Comparison of ENCODE assay signal across 9 cellular contexts in the genomic region with DNA sequence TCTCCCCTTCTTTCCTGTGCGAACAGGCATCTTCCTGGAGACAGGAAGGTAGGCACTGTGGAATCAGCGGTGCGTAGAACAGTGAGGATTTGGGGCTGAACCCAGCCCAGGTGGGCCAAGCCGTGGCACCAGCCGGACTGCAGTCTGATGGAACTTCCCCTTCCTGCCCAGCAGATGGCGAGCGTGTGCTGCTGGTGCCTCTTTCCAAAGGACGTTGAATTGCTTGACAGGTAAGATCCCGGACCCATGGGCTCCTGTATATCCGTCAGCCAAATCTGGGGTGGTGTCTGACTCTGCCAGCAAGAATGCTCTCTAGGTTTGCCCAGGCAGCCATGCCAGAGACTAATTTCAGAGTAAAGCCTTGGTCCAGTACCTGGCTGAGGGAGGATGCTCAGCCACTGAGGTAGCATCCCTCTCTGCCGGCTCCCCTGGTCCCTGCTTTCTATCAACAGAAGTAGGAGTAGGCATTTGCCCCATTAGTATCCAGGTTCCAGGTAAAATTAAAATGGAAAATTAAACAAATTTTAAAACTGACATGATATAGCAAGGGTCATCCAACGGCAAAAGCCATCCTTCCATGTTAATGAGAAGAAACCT. TPM values are rescaled to one million over a fixed set of nuclear protein-coding genes. Genes with fewer than 3 reads are reported as not detected.
DNase-seq lines count a peak whose midpoint lies in the region; ATAC-seq and TF ChIP-seq lines count a peak whose summit lies in the region.
"Had no signal": no experiment of that assay in that cellular context is flagged by ENCODE, and none has a peak within 500 bp of the region (broad histone marks: within the 10 kb centered on the region; RNA-seq: fewer than 3 reads in every experiment).

No MANE protein-coding gene starts in this region.

- peaks cover 20% of the 10 kb centered on the region for H3K27me3 Mint-ChIP-seq in CD4-positive, CD25-positive, alpha-beta regulatory T cell
- H3K27me3 Mint-ChIP-seq in activated T-helper 17 cell treated with anti-CD3 and anti-CD28 coated beads, Interleukin-2, amount 50 U/mL, for 72 hours = peaks cover 38% of the 10 kb centered on the region

- H3K4me3 Mint-ChIP-seq in CD4-positive, CD25-positive, alpha-beta regulatory T cell = no peak overlapping the region
- no peak overlapping the region for H3K4me3 Mint-ChIP-seq in activated T-helper 17 cell treated with anti-CD3 and anti-CD28 coated beads, Interleukin-2, amount 50 U/mL, for 72 hours

- peaks cover 0 to 3% (median 0%) of the 10 kb centered on the region in 7 donors for H3K9me3 Mint-ChIP-seq in CD4-positive, CD25-positive, alpha-beta regulatory T cell
- no peaks in the 10 kb centered on the region for H3K9me3 Mint-ChIP-seq in activated T-helper 17 cell treated with anti-CD3 and anti-CD28 coated beads, Interleukin-2, amount 50 U/mL, for 72 hours

- no peaks in the 10 kb centered on the region for H3K36me3 Mint-ChIP-seq in CD4-positive, CD25-positive, alpha-beta regulatory T cell
- no peaks in the 10 kb centered on the region for H3K36me3 Mint-ChIP-seq in activated T-helper 17 cell treated with anti-CD3 and anti-CD28 coated beads, Interleukin-2, amount 50 U/mL, for 72 hours (ENCODE audit: low read depth)

- no peaks in the 10 kb centered on the region for H3K27me3 ChIP-seq in CD4-positive, CD25-positive, alpha-beta regulatory T cell (ENCODE audit: control insufficient read depth, insufficient read depth, low read length)

- intact Hi-C loops in head of caudate nucleus (cut with DNase I) = loop anchor here (5.0 kb wide), 1 partner anchor 60 kb away; no protein-coding TSS in a partner anchor

- H3K27ac ChIP-seq in CD4-positive, CD25-positive, alpha-beta regulatory T cell (ENCODE audit: insufficient read depth, low read length, poor library complexity, severe bottlenecking) = no peak overlapping the region

- no peaks in the 10 kb centered on the region for H3K4me1 Mint-ChIP-seq in CD4-positive, CD25-positive, alpha-beta regulatory T cell
- H3K4me1 Mint-ChIP-seq in activated T-helper 17 cell treated with anti-CD3 and anti-CD28 coated beads, Interleukin-2, amount 50 U/mL, for 72 hours = no peaks in the 10 kb centered on the region

- H3K4me3 ChIP-seq in CD4-positive, CD25-positive, alpha-beta regulatory T cell (ENCODE audit: low read depth, low read length) = no peak overlapping the region
- no peak overlapping the region for H3K4me3 ChIP-seq in retinal pigment epithelial cell (ENCODE audit: low read length)

- no peaks in the 10 kb centered on the region for H3K36me3 ChIP-seq in CD4-positive, CD25-positive, alpha-beta regulatory T cell (ENCODE audit: control insufficient read depth, insufficient read depth, low read length)

- no peaks in the 10 kb centered on the region for H3K4me1 ChIP-seq in CD4-positive, CD25-positive, alpha-beta regulatory T cell (ENCODE audit: control insufficient read depth, insufficient read depth, low read length, poor library complexity, severe bottlenecking)

- no peak for ATAC-seq in CD4-positive, CD25-positive, alpha-beta regulatory T cell (ENCODE audit: low read depth in 2 of 2)
- ATAC-seq in activated T-helper 17 cell treated with anti-CD3 and anti-CD28 coated beads, Interleukin-2, amount 50 U/mL, for 72 hours (replicated peaks) = peak; percentile 40
- no peak for ATAC-seq in HG03135 (IDR thresholded peaks at IDR 0.05; ENCODE audit: unreplicated experiment)

- peak in 2 of 3 donors; percentile 13 to 52 for DNase-seq in CD4-positive, CD25-positive, alpha-beta regulatory T cell
- DNase-seq in H4 (ENCODE audit: low spot score) = peak; percentile 61
- DNase-seq in NCI-H526 treated with DMSO at 0.1 percent for 48 hours (lab: John Stamatoyannopoulos, UW) = peak; percentile 20
- peak in 29 of 42 donors; percentile 20 to 75 (median 51) for DNase-seq in head of caudate nucleus
- DNase-seq in retinal pigment epithelial cell (ENCODE audit: low read depth) = no peak
- no peak for DNase-seq in OCI-M2 (lab: John Stamatoyannopoulos, UW; ENCODE audit: unreplicated experiment)

- no peak overlapping the region for H3K27ac Mint-ChIP-seq in CD4-positive, CD25-positive, alpha-beta regulatory T cell
- no peak overlapping the region for H3K27ac Mint-ChIP-seq in activated T-helper 17 cell treated with anti-CD3 and anti-CD28 coated beads, Interleukin-2, amount 50 U/mL, for 72 hours

- TF ChIP-seq CTCF in retinal pigment epithelial cell (conservative IDR thresholded peaks at IDR 0.05; ENCODE audit: low read depth, low read length) = peak; percentile 93

- no peaks in the 10 kb centered on the region for H3K9me3 ChIP-seq in CD4-positive, CD25-positive, alpha-beta regulatory T cell (ENCODE audit: control insufficient read depth in 2 of 2, low read length in 2 of 2)

RNA-seq across cellular contexts. Expression of gene KCNA5, which starts 21.1 kb away (rescaled TPM):
- total RNA-seq in CD4-positive, CD25-positive, alpha-beta regulatory T cell = not detected
- polyA plus RNA-seq in CD4-positive, CD25-positive, alpha-beta regulatory T cell = not detected
- total RNA-seq in H4 (2014; rRNA removed; shearing (Covaris generic)) = 0.02 TPM in 1 of 2 replicates, not detected in the other
- total RNA-seq in activated T-helper 17 cell treated with anti-CD3 and anti-CD28 coated beads, Interleukin-2, amount 50 U/mL, for 72 hours = not detected
- total RNA-seq: glomerular endothelial cell had no signal

Comparison
In these comparisons a context has a peak if more than half of its experiments do, and no peak if none do; other contexts are left out.
1. DNase-seq: peak in CD4-positive, CD25-positive, alpha-beta regulatory T cell (2 of 3), H4 (single experiment), NCI-H526 treated with DMSO at 0.1 percent for 48 hours (single experiment) and head of caudate nucleus (29 of 42); none in retinal pigment epithelial cell (single experiment) and OCI-M2 (single experiment).